In genomic region chr7:48077438-48077837, GRCh38 we compare ENCODE assay signal across 29 cellular contexts. TPM values are rescaled to one million over a fixed set of nuclear protein-coding genes. Genes with fewer than 3 reads are reported as not detected.
"Had no signal": no experiment of that assay in that cellular context is flagged by ENCODE, and none has a peak within 500 bp of the region (broad histone marks: within the 10 kb centered on the region; RNA-seq: fewer than 3 reads in every experiment).

No MANE protein-coding gene starts in this region.

- H3K4me1 ChIP-seq: colonic mucosa, gastrocnemius medialis, lower lobe of right lung had no signal

- H3K4me3 ChIP-seq: colonic mucosa, esophagus squamous epithelium, gastrocnemius medialis, heart right ventricle, left lung, lower lobe of right lung had no signal

- H3K27me3 ChIP-seq: colonic mucosa, esophagus squamous epithelium, gastrocnemius medialis, heart right ventricle, left lung had no signal

- H3K9me3 Mint-ChIP-seq: dendritic cell treated with granulocyte-macrophage colony-stimulating factor and Interleukin-4, amounts not matched to agents 40 ng/mL and 50 ng/mL, for 4 days; effector memory CD8-positive, alpha-beta T cell had no signal

- H3K27ac Mint-ChIP-seq: dendritic cell treated with granulocyte-macrophage colony-stimulating factor and Interleukin-4, amounts not matched to agents 40 ng/mL and 50 ng/mL, for 4 days; effector memory CD8-positive, alpha-beta T cell had no signal

- ATAC-seq: effector memory CD8-positive, alpha-beta T cell; esophagus mucosa; gastrocnemius medialis; heart right ventricle; left cardiac atrium; left lung; left ventricle myocardium superior; lower lobe of right lung had no signal

- H3K27ac ChIP-seq: colonic mucosa, gastrocnemius medialis, heart right ventricle, left lung, lower lobe of right lung had no signal

- DNase-seq: colonic mucosa; cortex of kidney; effector CD8-positive, alpha-beta T cell; effector memory CD8-positive, alpha-beta T cell; erythroblast; esophagus squamous epithelium; foreskin fibroblast; foreskin melanocyte; gastrocnemius medialis; glutamatergic neuron; head of caudate nucleus; heart right ventricle; hippocampal formation; left cardiac atrium; left lung; left ventricle myocardium superior; lower lobe of right lung; mesenchymal stem cell; midbrain had no signal

- H3K27me3 Mint-ChIP-seq: dendritic cell treated with granulocyte-macrophage colony-stimulating factor and Interleukin-4, amounts not matched to agents 40 ng/mL and 50 ng/mL, for 4 days; effector memory CD8-positive, alpha-beta T cell had no signal

- H3K36me3 ChIP-seq: colonic mucosa, esophagus squamous epithelium, gastrocnemius medialis, heart right ventricle, left lung, lower lobe of right lung had no signal

- H3K4me3 Mint-ChIP-seq: dendritic cell treated with granulocyte-macrophage colony-stimulating factor and Interleukin-4, amounts not matched to agents 40 ng/mL and 50 ng/mL, for 4 days; effector memory CD8-positive, alpha-beta T cell had no signal

- H3K9me3 ChIP-seq: colonic mucosa, esophagus squamous epithelium, gastrocnemius medialis, left lung, lower lobe of right lung had no signal

RNA-seq across cellular contexts. Expression of gene C7orf57, which starts 42.1 kb away (rescaled TPM):
- total RNA-seq: chondrocyte, gastrocnemius medialis, kidney epithelial cell, left ventricle myocardium superior, lung microvascular endothelial cell, mononuclear cell, mucosa of gallbladder had no signal
- polyA plus RNA-seq: heart right ventricle had no signal

RNA-seq across cellular contexts. Expression of gene SUN3, which starts 48.5 kb away (rescaled TPM):
- total RNA-seq: chondrocyte, colonic mucosa, dermis microvascular lymphatic vessel endothelial cell, esophagus mucosa, esophagus squamous epithelium, gastrocnemius medialis, heart right ventricle, kidney epithelial cell, left cardiac atrium, left lung, left ventricle myocardium superior, lower leg skin, lower lobe of right lung, lung microvascular endothelial cell, mucosa of gallbladder had no signal
- polyA plus RNA-seq: heart right ventricle, keratinocyte had no signal
